32 cellular contexts compared by ENCODE assay signal in genomic region chr12:48968004-48968403, GRCh38. TPM values are rescaled to one million over a fixed set of nuclear protein-coding genes. Genes with fewer than 3 reads are reported as not detected.
DNase-seq lines count a peak whose midpoint lies in the region; ATAC-seq and TF ChIP-seq lines count a peak whose summit lies in the region.
"Had no signal": no experiment of that assay in that cellular context is flagged by ENCODE, and none has a peak within 500 bp of the region (broad histone marks: within the 10 kb centered on the region; RNA-seq: fewer than 3 reads in every experiment).

No MANE protein-coding gene starts in this region.

- H3K14ac ChIP-seq in H9 (ENCODE audit: insufficient read depth, low read length) (no peak overlapping the region; the same call in 1 of the 2 replicates), neuronal stem cell (ENCODE audit: low read length) (peak overlapping the region; percentile 58)

- H4K5ac ChIP-seq in H9 (ENCODE audit: insufficient read length, low read depth, low read length), result no peak overlapping the region

- no peak overlapping the region for H3T11ph ChIP-seq in H9 (ENCODE audit: low read length)

- no peak overlapping the region for H3K9ac ChIP-seq in H9 (ENCODE audit: extremely low read depth, insufficient read length, low read length)
- H3K9ac ChIP-seq in neuronal stem cell (ENCODE audit: low read depth, low read length, poor library complexity), result peak overlapping the region; percentile 10

- peaks cover 0 to 2% of the 10 kb centered on the region in 2 experiments; a peak in 3 of 5 replicates for H3K9me3 Mint-ChIP-seq in H9
- H3K9me3 Mint-ChIP-seq: CD8-positive, alpha-beta T cell; HFFc6 had no signal

- H3K4me2 ChIP-seq in H9 (ENCODE audit: insufficient read depth, insufficient read length, low read length), result no peak overlapping the region
- H3K4me2 ChIP-seq in neuronal stem cell (ENCODE audit: insufficient read depth, low read length, poor library complexity, severe bottlenecking), result no peak overlapping the region
- H3K4me2 ChIP-seq: A549 had no signal

- peak; percentile 7 for DNase-seq in AG08396 (ENCODE audit: low spot score)
- DNase-seq in H9, result peak; percentile 53
- DNase-seq in Panc1 (ENCODE audit: low read depth, low spot score), result no peak
- no peak for DNase-seq in neuronal stem cell (ENCODE audit: low spot score)
- DNase-seq in D341Med (ENCODE audit: low spot score), result no peak
- no peak for DNase-seq in KBM-7
- DNase-seq in left ventricle myocardium inferior, result no peak
- no peak for DNase-seq in hypothalamus (lab: John Stamatoyannopoulos, UW)
- DNase-seq: Caco-2; CD8-positive, alpha-beta T cell; DMS 273 treated with DMSO at 0.1 percent for 48 hours; DMS79 treated with DMSO at 0.1 percent for 48 hours; GF-D8; HFFc6; NCI-H1105 treated with DMSO at 0.1 percent for 48 hours; NCI-H146; NCI-H1930; NCI-H2107; NCI-H446; NCI-H524 treated with DMSO at 0.1 percent for 48 hours; NCI-H774; Peyer's patch; SHP77 treated with DMSO at 0.1 percent for 48 hours had no signal

- H4K20me1 ChIP-seq in H9 (ENCODE audit: control insufficient read depth, insufficient read depth, insufficient read length), result no peaks in the 10 kb centered on the region

- H2BK15ac ChIP-seq in H9 (ENCODE audit: low read depth, low read length) (no peak overlapping the region), neuronal stem cell (ENCODE audit: low read length) (no peak overlapping the region)

- H3K4me3 Mint-ChIP-seq in H9, result peak overlapping the region in 1 of 2 experiments; percentile 28; a peak in 1 of 5 replicates
- H3K4me3 Mint-ChIP-seq: B cell; CD8-positive, alpha-beta T cell; HFFc6 had no signal

- TF ChIP-seq CTCF in H9 (conservative IDR thresholded peaks at IDR 0.05) (no peak), Panc1 (IDR thresholded peaks at IDR 0.05) (no peak), left ventricle myocardium inferior (IDR thresholded peaks at IDR 0.05; ENCODE audit: borderline replicate concordance) (no peak)

- peaks cover 61 to 63% of the 10 kb centered on the region in 2 experiments for H3K4me1 Mint-ChIP-seq in H9

- in situ Hi-C loops in Panc1 (cut with HindIII; ENCODE audit: low pct_unique_long_range_greater_than_20kb, low sequenced_read_pairs) (no loop called here), KBM-7 (cut with MboI; ENCODE audit: low pct_unique_long_range_greater_than_20kb, low sequenced_read_pairs) (no loop called here)

- H2BK120ac ChIP-seq in H9 (ENCODE audit: low read depth, low read length, poor library complexity, severe bottlenecking) (no peak overlapping the region), neuronal stem cell (ENCODE audit: low read depth, low read length) (no peak overlapping the region)

- no peaks in the 10 kb centered on the region for H3K79me1 ChIP-seq in H9 (ENCODE audit: insufficient read depth, low read depth, low read length, poor library complexity, severe bottlenecking)
- H3K79me1 ChIP-seq in neuronal stem cell (ENCODE audit: low read depth, low read length), result no peaks in the 10 kb centered on the region

- WGBS in H9 (ENCODE audit: extremely low coverage, insufficient read length, low lambda C conversion rate), result no CpG with 5 or more reads among the region's 6 CpGs
- no CpG with 5 or more reads among the region's 6 CpGs for WGBS in neuronal stem cell (ENCODE audit: extremely low coverage in 2 of 2, insufficient read length in 2 of 2, insufficient replicate concordance in 1 of 2), 2 donors

- H4K91ac ChIP-seq in H9 (ENCODE audit: insufficient read length, low read depth, low read length) (no peak overlapping the region), neuronal stem cell (ENCODE audit: low read depth, low read length, poor library complexity) (no peak overlapping the region)

- H2BK20ac ChIP-seq in H9 (ENCODE audit: low read depth, low read length, poor library complexity, severe bottlenecking), result no peak overlapping the region

- H2AFZ ChIP-seq in H9 (ENCODE audit: low read length) (no peak overlapping the region), neuronal stem cell (ENCODE audit: low read length) (no peak overlapping the region)

- no TSS peak for BruUV-seq in Panc1 (replicated peaks; lab: Mats Ljungman, UMichigan)

- peaks cover 11% of the 10 kb centered on the region for H3K4me1 ChIP-seq in H9 (ENCODE audit: insufficient read depth, low read length)
- H3K4me1 ChIP-seq in Panc1 (ENCODE audit: control insufficient read depth, insufficient read depth, low read length), result peaks cover 20% of the 10 kb centered on the region
- peaks cover 9 to 15% of the 10 kb centered on the region in 2 donors for H3K4me1 ChIP-seq in neuronal stem cell (ENCODE audit: control insufficient read depth in 2 of 2, insufficient read depth in 1 of 2, low read depth in 1 of 2, low read length in 2 of 2)
- H3K4me1 ChIP-seq in left ventricle myocardium inferior, result peaks cover 30% of the 10 kb centered on the region

- peaks cover 54% of the 10 kb centered on the region for H3K27me3 ChIP-seq in H9 (ENCODE audit: insufficient read depth, low read length)
- H3K27me3 ChIP-seq in Panc1 (ENCODE audit: control insufficient read depth, insufficient read depth, low read length), result no peaks in the 10 kb centered on the region
- H3K27me3 ChIP-seq in neuronal stem cell (ENCODE audit: control insufficient read depth in 3 of 3, insufficient read depth in 3 of 3, low read depth in 1 of 3, low read length in 3 of 3), result peaks cover 31 to 82% (median 73%) of the 10 kb centered on the region in 3 experiments
- peaks cover 59% of the 10 kb centered on the region for H3K27me3 ChIP-seq in left ventricle myocardium inferior (ENCODE audit: low read depth)

- H3K23ac ChIP-seq in H9 (ENCODE audit: insufficient read length, low read depth, low read length), result no peak overlapping the region
- H3K23ac ChIP-seq in neuronal stem cell (ENCODE audit: low read depth, low read length, poor library complexity), result peak overlapping the region; percentile 77

- H3K18ac ChIP-seq in H9 (ENCODE audit: insufficient read length, low read depth, low read length) (no peak overlapping the region), neuronal stem cell (ENCODE audit: low read length) (peak overlapping the region; percentile 55)

- H3K27ac Mint-ChIP-seq in H9, result no peak overlapping the region
- H3K27ac Mint-ChIP-seq: B cell; CD8-positive, alpha-beta T cell; HFFc6 had no signal

- peaks cover 63% of the 10 kb centered on the region for H3K27me3 Mint-ChIP-seq in H9 (ENCODE audit: low read depth)

- H4K8ac ChIP-seq in H9 (replicated peaks; ENCODE audit: insufficient read length, low read depth, low read length) (no peak overlapping the region), neuronal stem cell (ENCODE audit: low read depth, low read length) (no peak overlapping the region)

- H3K56ac ChIP-seq in H9 (ENCODE audit: insufficient read length, low read depth, low read length), result no peak overlapping the region

- H3K9me3 ChIP-seq in H9 (ENCODE audit: control insufficient read depth, low read depth, low read length), result no peaks in the 10 kb centered on the region
- no peaks in the 10 kb centered on the region for H3K9me3 ChIP-seq in Panc1 (ENCODE audit: control insufficient read depth, insufficient read depth, low read depth, low read length)
- H3K9me3 ChIP-seq in neuronal stem cell (replicated peaks in 1 of 2; ENCODE audit: control insufficient read depth in 2 of 2, insufficient read depth in 1 of 2, low read depth in 1 of 2, low read length in 2 of 2), result peaks cover 1 to 3% of the 10 kb centered on the region in 2 donors
- H3K9me3 ChIP-seq in left ventricle myocardium inferior (replicated peaks), result no peaks in the 10 kb centered on the region
- H3K9me3 ChIP-seq: A549, Caco-2, Peyer's patch had no signal

- H3K4ac ChIP-seq in H9 (ENCODE audit: low read depth, low read length) (no peak overlapping the region), neuronal stem cell (ENCODE audit: low read length) (no peak overlapping the region)

- H3K27ac ChIP-seq in H9 (ENCODE audit: insufficient read length, low read depth, low read length) (no peak overlapping the region), Panc1 (ENCODE audit: low read length) (peak overlapping the region; percentile 57; the same call in 1 of the 2 replicates), neuronal stem cell (replicated peaks; ENCODE audit: low read length) (no peak overlapping the region), left ventricle myocardium inferior (replicated peaks) (no peak overlapping the region)
- H3K27ac ChIP-seq: A549, C4-2B, Peyer's patch had no signal

- no peak overlapping the region for H2BK5ac ChIP-seq in H9 (ENCODE audit: insufficient read length, low read length)
- no peak overlapping the region for H2BK5ac ChIP-seq in neuronal stem cell (ENCODE audit: low read length)

- H3K23me2 ChIP-seq in H9 (ENCODE audit: insufficient read length, low read depth, low read length, poor library complexity, severe bottlenecking), result peaks cover 9% of the 10 kb centered on the region

- no peaks in the 10 kb centered on the region; a peak in 1 of 7 replicates for H3K36me3 Mint-ChIP-seq in H9 (ENCODE audit: insufficient read depth in 1 of 3, low read depth in 3 of 3)
- H3K36me3 Mint-ChIP-seq: CD8-positive, alpha-beta T cell had no signal

- intact Hi-C loops in Panc1 (cut with micrococcal nuclease; ENCODE audit: unreplicated experiment) (no loop called here), left ventricle myocardium inferior (cut with micrococcal nuclease) (no loop called here)

- ATAC-seq in Panc1, result no peak
- ATAC-seq: A549; CD8-positive, alpha-beta T cell; K562 had no signal

- H2AK5ac ChIP-seq in H9 (ENCODE audit: insufficient read length, low read length), result no peak overlapping the region
- peak overlapping the region; percentile 7 for H2AK5ac ChIP-seq in neuronal stem cell (ENCODE audit: low read depth, low read length)

- H3K4me3 ChIP-seq in Panc1 (ENCODE audit: low read depth in 2 of 2, low read length in 2 of 2) (no peak overlapping the region), neuronal stem cell (ENCODE audit: low read length in 2 of 2) (peak overlapping the region in 1 of 2 donors; percentile 6), left ventricle myocardium inferior (no peak overlapping the region)
- H3K4me3 ChIP-seq: A549, K562, Peyer's patch had no signal

- H3K79me2 ChIP-seq in H9 (ENCODE audit: insufficient read depth, low read length), result no peaks in the 10 kb centered on the region

- CTCF ChIA-PET in Panc1 (lab: Charles Lee), result interaction anchor here (0.6 kb wide), 1 partner anchor 115 kb away, joined by 6 read pairs; no protein-coding TSS in a partner anchor

- H3K36me3 ChIP-seq in Panc1 (ENCODE audit: control insufficient read depth, insufficient read depth, low read length) (no peaks in the 10 kb centered on the region), neuronal stem cell (replicated peaks in 1 of 2; ENCODE audit: control insufficient read depth in 2 of 2, insufficient read depth in 2 of 2, low read length in 2 of 2) (no peaks in the 10 kb centered on the region), left ventricle myocardium inferior (no peaks in the 10 kb centered on the region)
- H3K36me3 ChIP-seq: Peyer's patch had no signal

- H2BK12ac ChIP-seq in H9 (ENCODE audit: insufficient read length, low read depth, low read length) (no peak overlapping the region), neuronal stem cell (ENCODE audit: low read length) (peak overlapping the region; percentile 61)

- POLR2A ChIA-PET in Panc1 (lab: Charles Lee), result interaction anchor here (1.4 kb wide), 1 partner anchor 11 kb away, joined by 8 read pairs; the partner anchor contains the start of gene ARF3

RNA-seq across cellular contexts. Expression of gene WNT10B, which starts 3.5 kb away (rescaled TPM):
- total RNA-seq in H9 (2021) (0.37 and 0.53 TPM in 2 replicates), Panc1 (2021; ENCODE audit: unreplicated experiment) (2.3 TPM), left ventricle myocardium inferior (0.44 TPM)
- polyA plus RNA-seq in Panc1 (2012; ENCODE audit: insufficient read length), result 3.1 TPM
- polyA plus RNA-seq in neuronal stem cell (2013, experiment 1 of 2), result 0.04 TPM
- not detected for polyA plus RNA-seq in neuronal stem cell (2013, experiment 2 of 2)
- total RNA-seq: OCI-LY7 had no signal

RNA-seq across cellular contexts. Expression of gene WNT1, which starts 10.1 kb away (rescaled TPM):
- total RNA-seq in H9 (2021) (not detected in 2 replicates), Panc1 (2021; ENCODE audit: unreplicated experiment) (not detected), left ventricle myocardium inferior (not detected)
- not detected for polyA plus RNA-seq in Panc1 (2012; ENCODE audit: insufficient read length)
- polyA plus RNA-seq in neuronal stem cell (2013, experiment 1 of 2), result 0.11 TPM
- 0.03 TPM for polyA plus RNA-seq in neuronal stem cell (2013, experiment 2 of 2)
- total RNA-seq: B cell; Caco-2; H4; HFFc6; K562; LHCN-M2; MCF 10A; OCI-LY7; Peyer's patch; T-helper 1 cell treated with Interleukin-12 subunit alpha and Interleukin-12 subunit beta and Interleukin-4 antibody, amounts not matched to agents 30 ng/mL and 1 ng/mL, for 36 hours had no signal
- polyA plus RNA-seq: A549, K562 had no signal

RNA-seq across cellular contexts. Expression of gene ARF3, which starts 10.7 kb away (rescaled TPM):
- total RNA-seq in H9 (2021) (254 and 263 TPM in 2 replicates), Panc1 (2021; ENCODE audit: unreplicated experiment) (224 TPM), left ventricle myocardium inferior (49.6 TPM)
- 210 TPM for polyA plus RNA-seq in Panc1 (2012; ENCODE audit: insufficient read length)
- 72.0 TPM for polyA plus RNA-seq in neuronal stem cell (2013, experiment 1 of 2)
- 77.4 TPM for polyA plus RNA-seq in neuronal stem cell (2013, experiment 2 of 2)

RNA-seq across cellular contexts. Expression of gene DDN, which starts 31.2 kb away (rescaled TPM):
- 0.35 and 0.39 TPM in 2 replicates for total RNA-seq in H9 (2021)
- total RNA-seq in Panc1 (2021; ENCODE audit: unreplicated experiment), result 0.51 TPM
- 0.30 TPM for polyA plus RNA-seq in Panc1 (2012; ENCODE audit: insufficient read length)
- 0.10 TPM for polyA plus RNA-seq in neuronal stem cell (2013, experiment 1 of 2)
- polyA plus RNA-seq in neuronal stem cell (2013, experiment 2 of 2), result 0.07 TPM
- total RNA-seq in left ventricle myocardium inferior, result 1.4 TPM

RNA-seq across cellular contexts. Expression of gene FKBP11, which starts 42.7 kb away (rescaled TPM):
- total RNA-seq in H9 (2021) (40.8 and 43.6 TPM in 2 replicates), Panc1 (2021; ENCODE audit: unreplicated experiment) (21.1 TPM), left ventricle myocardium inferior (4.3 TPM)
- 12.8 TPM for polyA plus RNA-seq in Panc1 (2012; ENCODE audit: insufficient read length)
- 12.1 TPM for polyA plus RNA-seq in neuronal stem cell (2013, experiment 1 of 2)
- 11.6 TPM for polyA plus RNA-seq in neuronal stem cell (2013, experiment 2 of 2)

Comparison
In these comparisons a context has a peak if more than half of its experiments do, and no peak if none do; other contexts are left out.
1. DNase-seq: peak in AG08396 (single experiment) and H9 (single experiment); none in Panc1 (single experiment), neuronal stem cell (single experiment), D341Med (single experiment), KBM-7 (single experiment), left ventricle myocardium inferior (single experiment) and hypothalamus (0 of 51).